Comparison of ENCODE assay signal across 11 cellular contexts in the genomic region with DNA sequence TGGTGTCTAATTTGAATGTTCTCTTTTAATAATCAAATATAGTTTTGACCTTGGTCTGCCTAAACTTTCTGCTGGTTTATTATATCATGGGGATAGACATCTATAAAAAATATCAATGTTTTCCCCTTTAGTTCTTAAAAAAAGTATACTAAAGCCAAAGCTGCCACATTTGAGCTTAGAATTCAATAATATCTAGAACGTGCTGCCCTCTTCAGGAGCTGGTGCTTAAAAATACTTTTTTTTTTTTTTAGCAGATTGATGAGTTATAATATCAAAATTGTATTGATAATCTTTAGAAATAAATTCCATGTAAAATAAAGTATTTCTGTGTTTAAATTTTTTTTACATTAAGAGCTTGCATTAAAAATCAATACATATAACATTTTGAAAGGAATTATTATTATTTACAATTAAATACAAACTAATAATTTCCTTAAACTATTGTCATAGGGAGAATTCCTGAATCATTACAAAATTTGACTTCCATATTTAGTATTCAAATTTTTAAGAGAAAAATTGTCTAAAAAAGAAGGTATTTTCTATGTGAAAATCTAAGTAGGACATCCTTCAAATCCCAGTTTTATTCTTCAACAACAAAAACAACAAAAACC. TPM values are rescaled to one million over a fixed set of nuclear protein-coding genes. Genes with fewer than 3 reads are reported as not detected.
A peak's percentile ranks its signal among the peaks of the same experiment; 100 is the strongest.
DNase-seq lines count a peak whose midpoint lies in the region; ATAC-seq and TF ChIP-seq lines count a peak whose summit lies in the region.
"Had no signal": no experiment of that assay in that cellular context is flagged by ENCODE, and none has a peak within 500 bp of the region (broad histone marks: within the 10 kb centered on the region; RNA-seq: fewer than 3 reads in every experiment).

No MANE protein-coding gene starts in this region.

- H3K4me1 Mint-ChIP-seq in effector memory CD8-positive, alpha-beta T cell (ENCODE audit: low read depth in 2 of 2): no peaks in the 10 kb centered on the region
- no peaks in the 10 kb centered on the region for H3K4me1 Mint-ChIP-seq in stimulated activated naive B cell treated with anti-CD40 and anti-IgM and Interleukin-4, amounts not matched to agents 10 μg/mL and 1 μg/mL and 100 μg/mL, for 72 hours

- CTCF ChIA-PET in HEK293T (lab: Yijun Ruan, JAX): interaction anchor here (0.6 to 0.7 kb wide), 4 partner anchors 228 to 346 kb away, joined by 3 read pairs; no protein-coding TSS in a partner anchor

- H3K27me3 Mint-ChIP-seq in effector memory CD8-positive, alpha-beta T cell: no peaks in the 10 kb centered on the region
- H3K27me3 Mint-ChIP-seq in stimulated activated naive B cell treated with anti-CD40 and anti-IgM and Interleukin-4, amounts not matched to agents 10 μg/mL and 1 μg/mL and 100 μg/mL, for 72 hours: no peaks in the 10 kb centered on the region

- no peaks in the 10 kb centered on the region for H3K4me1 ChIP-seq in uterus

- intact Hi-C loops in uterus (cut with DNase I; ENCODE audit: low total_unique reads): no loop called here

- no peak for ATAC-seq in effector memory CD8-positive, alpha-beta T cell (replicated peaks)
- no peak for ATAC-seq in HG02763 (IDR thresholded peaks at IDR 0.05; ENCODE audit: unreplicated experiment)
- ATAC-seq in stimulated activated naive B cell treated with anti-CD40 and anti-IgM and Interleukin-4, amounts not matched to agents 10 μg/mL and 1 μg/mL and 100 μg/mL, for 72 hours (replicated peaks): no peak

- no peak overlapping the region for H3K4me3 Mint-ChIP-seq in effector memory CD8-positive, alpha-beta T cell
- no peak overlapping the region for H3K4me3 Mint-ChIP-seq in stimulated activated naive B cell treated with anti-CD40 and anti-IgM and Interleukin-4, amounts not matched to agents 10 μg/mL and 1 μg/mL and 100 μg/mL, for 72 hours

- DNase-seq in AG08396 (ENCODE audit: low spot score) (peak; percentile 9), HEK293T (ENCODE audit: extremely low spot score) (no peak), astrocyte of the spinal cord (ENCODE audit: low read depth, low spot score) (peak; percentile 36), left kidney (ENCODE audit: low read depth, low spot score) (peak; percentile 12), uterus (no peak)
- DNase-seq in effector memory CD8-positive, alpha-beta T cell: no peak
- no peak for DNase-seq in stimulated activated naive B cell treated with anti-CD40 and anti-IgM and Interleukin-4, amounts not matched to agents 10 μg/mL and 1 μg/mL and 100 μg/mL, for 72 hours
- DNase-seq: anterior cingulate cortex, GOT3, NCI-H1105 had no signal

- H3K36me3 ChIP-seq in uterus: no peaks in the 10 kb centered on the region

- H3K27ac Mint-ChIP-seq in effector memory CD8-positive, alpha-beta T cell: no peak overlapping the region
- H3K27ac Mint-ChIP-seq in stimulated activated naive B cell treated with anti-CD40 and anti-IgM and Interleukin-4, amounts not matched to agents 10 μg/mL and 1 μg/mL and 100 μg/mL, for 72 hours: no peak overlapping the region

- TF ChIP-seq CTCF in astrocyte of the spinal cord (IDR thresholded peaks at IDR 0.05; ENCODE audit: low read depth, low read length) (peak; percentile 38), uterus (IDR thresholded peaks at IDR 0.05) (peak in 2 of 4 experiments; percentile 17 to 18)

- no peaks in the 10 kb centered on the region for H3K27me3 ChIP-seq in uterus

- no peaks in the 10 kb centered on the region for H3K36me3 Mint-ChIP-seq in effector memory CD8-positive, alpha-beta T cell (ENCODE audit: insufficient read depth)
- H3K36me3 Mint-ChIP-seq in stimulated activated naive B cell treated with anti-CD40 and anti-IgM and Interleukin-4, amounts not matched to agents 10 μg/mL and 1 μg/mL and 100 μg/mL, for 72 hours: no peaks in the 10 kb centered on the region

- POLR2A ChIA-PET in HEK293T (lab: Yijun Ruan, JAX): no interaction called here

- H3K4me3 ChIP-seq in astrocyte of the spinal cord (ENCODE audit: low read depth, low read length): no peak overlapping the region
- H3K4me3 ChIP-seq in uterus: no peak overlapping the region

- no peaks in the 10 kb centered on the region for H3K9me3 ChIP-seq in uterus

- in situ Hi-C loops in astrocyte of the spinal cord (cut with HindIII; ENCODE audit: low sequenced_read_pairs): no loop called here

- no peak for TF ChIP-seq POLR2A in uterus (IDR thresholded peaks at IDR 0.05)

- peaks cover 5 to 7% of the 10 kb centered on the region in 2 donors for H3K9me3 Mint-ChIP-seq in effector memory CD8-positive, alpha-beta T cell
- H3K9me3 Mint-ChIP-seq in stimulated activated naive B cell treated with anti-CD40 and anti-IgM and Interleukin-4, amounts not matched to agents 10 μg/mL and 1 μg/mL and 100 μg/mL, for 72 hours: peaks cover 0 to 1% of the 10 kb centered on the region in 2 donors

- no peak overlapping the region for H3K27ac ChIP-seq in uterus

TF ChIP-seq in HEK293T, 16 proteins besides CTCF, POLR2A, EP300 and RAD21:
- no peak for TF ChIP-seq FOXK2 (IDR thresholded peaks at IDR 0.05)
- TF ChIP-seq ZNF384 (IDR thresholded peaks at IDR 0.05): peak; percentile 73
- TF ChIP-seq SP1 (IDR thresholded peaks at IDR 0.05): no peak

RNA-seq across cellular contexts. Expression of gene ADGRL2, which starts 40.1 kb away (rescaled TPM):
- 100 to 1,000 TPM in 1 of 4 donors, 10 to 100 TPM in 3; 29.1 to 200 (median 50.7) TPM for total RNA-seq in uterus

Comparison
In these comparisons a context has a peak if more than half of its experiments do, and no peak if none do; other contexts are left out.
1. DNase-seq: peak in AG08396 (single experiment), astrocyte of the spinal cord (single experiment) and left kidney (single experiment); none in HEK293T (single experiment), effector memory CD8-positive, alpha-beta T cell (0 of 3), stimulated activated naive B cell treated with anti-CD40 and anti-IgM and Interleukin-4, amounts not matched to agents 10 μg/mL and 1 μg/mL and 100 μg/mL, for 72 hours (single experiment) and uterus (0 of 2).